In the genomic region with DNA sequence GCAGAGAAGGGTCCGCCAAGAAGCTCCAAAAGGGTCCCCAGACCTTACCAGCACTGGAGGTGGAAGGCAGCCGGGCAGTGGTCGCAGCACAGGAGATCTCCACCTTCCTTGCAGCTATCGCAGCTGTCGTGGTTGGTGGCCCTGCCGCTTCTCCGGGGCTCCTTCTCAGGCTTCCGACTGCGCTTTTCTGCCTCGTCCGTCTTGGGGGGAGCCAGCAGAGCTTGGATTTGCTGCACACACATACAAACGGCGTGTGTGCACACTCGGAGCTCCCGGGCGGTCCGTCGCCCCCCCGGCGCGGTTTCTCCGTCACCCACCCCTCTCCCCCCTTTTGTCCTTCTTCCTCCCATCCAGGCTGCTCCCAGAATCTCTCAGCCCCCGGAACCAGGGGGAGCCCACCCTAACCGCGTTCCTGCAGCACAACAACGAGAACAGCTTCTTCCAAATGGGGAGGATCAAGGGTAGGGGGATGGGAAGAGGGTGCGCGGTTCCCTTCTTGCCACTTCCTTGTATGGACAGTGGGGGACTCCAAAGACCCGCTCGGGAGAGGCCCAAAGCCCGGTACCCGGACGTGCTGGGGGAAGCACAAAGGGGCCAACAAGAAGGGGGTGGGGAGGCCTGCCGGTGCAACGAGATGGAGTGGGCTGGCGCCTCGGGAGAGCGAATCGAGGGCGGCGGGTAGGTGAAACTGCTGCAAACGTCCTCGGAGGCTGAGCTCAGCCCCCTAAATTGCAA, we compare ENCODE assay signal across 8 cellular contexts. TPM values are rescaled to one million over a fixed set of nuclear protein-coding genes. Genes with fewer than 3 reads are reported as not detected.
DNase-seq lines count a peak whose midpoint lies in the region; ATAC-seq and TF ChIP-seq lines count a peak whose summit lies in the region.

No MANE protein-coding gene starts in this region.

- peaks cover 25% of the 10 kb centered on the region for H3K36me3 Mint-ChIP-seq in activated naive CD8-positive, alpha-beta T cell treated with anti-CD3 and anti-CD28 coated beads, Interleukin-2, amount 10 ng/mL, durations not matched to agents 7 days and 5 days
- H3K36me3 Mint-ChIP-seq in progenitor cell of endocrine pancreas (ENCODE audit: insufficient read depth) = peaks cover 10% of the 10 kb centered on the region

- no peaks in the 10 kb centered on the region for H3K9me3 Mint-ChIP-seq in activated naive CD8-positive, alpha-beta T cell treated with anti-CD3 and anti-CD28 coated beads, Interleukin-2, amount 10 ng/mL, durations not matched to agents 7 days and 5 days
- H3K9me3 Mint-ChIP-seq in progenitor cell of endocrine pancreas (ENCODE audit: low read depth) = no peaks in the 10 kb centered on the region

- no peaks in the 10 kb centered on the region for H3K9me3 ChIP-seq in heart right ventricle

- peak overlapping the region; percentile 93 for H3K4me3 ChIP-seq in AG09309 (ENCODE audit: control insufficient read depth, low read depth, low read length)
- peak overlapping the region; percentile 68 to 93 (median 88) for H3K4me3 ChIP-seq in heart right ventricle

- peak overlapping the region; percentile 93 for H3K4me3 Mint-ChIP-seq in activated naive CD8-positive, alpha-beta T cell treated with anti-CD3 and anti-CD28 coated beads, Interleukin-2, amount 10 ng/mL, durations not matched to agents 7 days and 5 days
- peak overlapping the region; percentile 91 for H3K4me3 Mint-ChIP-seq in progenitor cell of endocrine pancreas (ENCODE audit: low read depth)

- DNase-seq in AG09309 (ENCODE audit: low read depth) (no peak), HCEC 1CT (peak; percentile 52), SK-N-DZ (ENCODE audit: low spot score) (peak; percentile 64), heart right ventricle (peak; percentile 53 to 56), progenitor cell of endocrine pancreas (ENCODE audit: low spot score, unreplicated experiment) (no peak)
- peak; percentile 70 for DNase-seq in activated naive CD8-positive, alpha-beta T cell treated with anti-CD3 and anti-CD28 coated beads, Interleukin-2, amount 10 ng/mL, durations not matched to agents 7 days and 5 days

- peak overlapping the region; percentile 96 for H3K27ac Mint-ChIP-seq in activated naive CD8-positive, alpha-beta T cell treated with anti-CD3 and anti-CD28 coated beads, Interleukin-2, amount 10 ng/mL, durations not matched to agents 7 days and 5 days
- peak overlapping the region; percentile 96 for H3K27ac Mint-ChIP-seq in progenitor cell of endocrine pancreas

- peaks cover 35% of the 10 kb centered on the region for H3K4me1 Mint-ChIP-seq in activated naive CD8-positive, alpha-beta T cell treated with anti-CD3 and anti-CD28 coated beads, Interleukin-2, amount 10 ng/mL, durations not matched to agents 7 days and 5 days
- H3K4me1 Mint-ChIP-seq in progenitor cell of endocrine pancreas (ENCODE audit: low read depth) = peaks cover 20% of the 10 kb centered on the region

- H3K4me1 ChIP-seq in heart right ventricle = peaks cover 15 to 49% (median 46%) of the 10 kb centered on the region in 9 donors

- intact Hi-C loops in heart right ventricle (cut with DNase I) = loop anchor here in 5 of 10 donors (5.0 to 10.0 kb wide), 4 partner anchors 223 to 615 kb away; a partner anchor contains a TSS

- no peaks in the 10 kb centered on the region for H3K27me3 Mint-ChIP-seq in activated naive CD8-positive, alpha-beta T cell treated with anti-CD3 and anti-CD28 coated beads, Interleukin-2, amount 10 ng/mL, durations not matched to agents 7 days and 5 days
- H3K27me3 Mint-ChIP-seq in progenitor cell of endocrine pancreas = no peaks in the 10 kb centered on the region

- no peaks in the 10 kb centered on the region for H3K27me3 ChIP-seq in heart right ventricle

- 0 to 1% methylated on average over 43 of the region's 43 CpGs for WGBS in heart right ventricle, 2 donors

- POLR2A ChIA-PET in activated naive CD8-positive, alpha-beta T cell treated with anti-CD3 and anti-CD28 coated beads, Interleukin-2, amount 10 ng/mL, durations not matched to agents 7 days and 5 days (lab: Charles Lee) = interaction anchor here (0.6 to 3.6 kb wide), 25 partner anchors 10 to 344 kb away, joined by 3 to 35 read pairs (median 5); a partner anchor contains a TSS

- TF ChIP-seq CTCF in AG09309 (IDR thresholded peaks at IDR 0.05; ENCODE audit: control insufficient read depth, insufficient read depth, low read depth, low read length, missing control alignments) (no peak), heart right ventricle (IDR thresholded peaks at IDR 0.05) (no peak), progenitor cell of endocrine pancreas (IDR thresholded peaks at IDR 0.05; ENCODE audit: unreplicated experiment) (no peak)

- peaks cover 0 to 19% (median 0%) of the 10 kb centered on the region in 9 donors for H3K36me3 ChIP-seq in heart right ventricle

- peak overlapping the region; percentile 87 to 99 (median 94) for H3K27ac ChIP-seq in heart right ventricle

- ATAC-seq in activated naive CD8-positive, alpha-beta T cell treated with anti-CD3 and anti-CD28 coated beads, Interleukin-2, amount 10 ng/mL, durations not matched to agents 7 days and 5 days (ENCODE audit: low read depth) = no peak
- ATAC-seq in heart right ventricle (peak in 1 of 8 donors; percentile 3), HG02571 (IDR thresholded peaks at IDR 0.05; ENCODE audit: unreplicated experiment) (no peak), GM21515 (IDR thresholded peaks at IDR 0.05; ENCODE audit: unreplicated experiment) (no peak)

RNA-seq across cellular contexts. Expression of a gene that starts 1.1 kb away (rescaled TPM):
- 21.4 and 23.6 TPM in 2 replicates for polyA plus RNA-seq in SK-N-DZ (2014; cell fraction: cytosol; rRNA removed)
- polyA plus RNA-seq in SK-N-DZ (2014; cell fraction: nucleus; rRNA removed) = 42.2 and 65.7 TPM in 2 replicates
- total RNA-seq in activated naive CD8-positive, alpha-beta T cell treated with anti-CD3 and anti-CD28 coated beads, Interleukin-2, amount 10 ng/mL, durations not matched to agents 7 days and 5 days = 10 to 100 TPM; 98.6 to 99.9 TPM
- total RNA-seq in heart right ventricle (10 to 100 TPM; 18.4 to 28.0 (median 21.6) TPM), progenitor cell of endocrine pancreas (70.4 and 71.8 TPM in 2 replicates)
- polyA plus RNA-seq in heart right ventricle = 10 to 100 TPM in 1 of 2 donors, 1 to 10 TPM in 1; 7.3 to 11.2 TPM

RNA-seq across cellular contexts. Expression of a gene that starts 47.3 kb away (rescaled TPM):
- polyA plus RNA-seq in SK-N-DZ (2014; cell fraction: cytosol; rRNA removed) = 81.8 and 86.0 TPM in 2 replicates
- polyA plus RNA-seq in SK-N-DZ (2014; cell fraction: nucleus; rRNA removed) = 57.3 and 58.1 TPM in 2 replicates
- total RNA-seq in activated naive CD8-positive, alpha-beta T cell treated with anti-CD3 and anti-CD28 coated beads, Interleukin-2, amount 10 ng/mL, durations not matched to agents 7 days and 5 days = 10 to 100 TPM; 31.6 to 32.0 TPM
- 1 to 10 TPM; 1.1 to 5.6 (median 2.2) TPM for total RNA-seq in heart right ventricle
- 1 to 10 TPM; 5.4 to 5.5 TPM for polyA plus RNA-seq in heart right ventricle
- 22.4 and 25.9 TPM in 2 replicates for total RNA-seq in progenitor cell of endocrine pancreas

RNA-seq across cellular contexts. Expression of a gene that starts 52.7 kb away (rescaled TPM):
- 67.0 and 68.9 TPM in 2 replicates for polyA plus RNA-seq in SK-N-DZ (2014; cell fraction: cytosol; rRNA removed)
- polyA plus RNA-seq in SK-N-DZ (2014; cell fraction: nucleus; rRNA removed) = 61.8 and 62.1 TPM in 2 replicates
- 100 to 1,000 TPM; 195 to 216 TPM for total RNA-seq in activated naive CD8-positive, alpha-beta T cell treated with anti-CD3 and anti-CD28 coated beads, Interleukin-2, amount 10 ng/mL, durations not matched to agents 7 days and 5 days
- total RNA-seq in heart right ventricle (100 to 1,000 TPM in 3 of 10 donors, 10 to 100 TPM in 7; 82.8 to 159 (median 90.7) TPM), progenitor cell of endocrine pancreas (125 and 131 TPM in 2 replicates)
- polyA plus RNA-seq in heart right ventricle = 10 to 100 TPM; 38.3 to 51.6 TPM

RNA-seq across cellular contexts. Expression of a gene that starts 55.6 kb away (rescaled TPM):
- 44.5 and 49.2 TPM in 2 replicates for polyA plus RNA-seq in SK-N-DZ (2014; cell fraction: cytosol; rRNA removed)
- polyA plus RNA-seq in SK-N-DZ (2014; cell fraction: nucleus; rRNA removed) = 68.2 and 82.4 TPM in 2 replicates
- not detected for total RNA-seq in activated naive CD8-positive, alpha-beta T cell treated with anti-CD3 and anti-CD28 coated beads, Interleukin-2, amount 10 ng/mL, durations not matched to agents 7 days and 5 days
- total RNA-seq in heart right ventricle = not detected
- polyA plus RNA-seq in heart right ventricle = not detected
- 9.8 and 10.1 TPM in 2 replicates for total RNA-seq in progenitor cell of endocrine pancreas

Comparison
In these comparisons a context has a peak if more than half of its experiments do, and no peak if none do; other contexts are left out.
1. DNase-seq: peak in HCEC 1CT (single experiment), SK-N-DZ (single experiment), activated naive CD8-positive, alpha-beta T cell treated with anti-CD3 and anti-CD28 coated beads, Interleukin-2, amount 10 ng/mL, durations not matched to agents 7 days and 5 days (single experiment) and heart right ventricle (2 of 2); none in AG09309 (single experiment) and progenitor cell of endocrine pancreas (single experiment).